31 cellular contexts compared by ENCODE assay signal in genomic region chr11:124233376-124233775, GRCh38. TPM values are rescaled to one million over a fixed set of nuclear protein-coding genes. Genes with fewer than 3 reads are reported as not detected.
"Had no signal": no experiment of that assay in that cellular context is flagged by ENCODE, and none has a peak within 500 bp of the region (broad histone marks: within the 10 kb centered on the region; RNA-seq: fewer than 3 reads in every experiment).

No MANE protein-coding gene starts in this region.

- DNase-seq: activated CD4-positive, alpha-beta memory T cell treated with anti-CD3 and anti-CD28 coated beads, Interleukin-2, amount 10 ng/mL, durations not matched to agents 7 days and 5 days; activated CD4-positive, alpha-beta T cell treated with anti-CD3 and anti-CD28 coated beads for 1 hour; activated CD4-positive, alpha-beta T cell treated with anti-CD3 and anti-CD28 coated beads, Interleukin-2, amount 10 ng/mL, durations not matched to agents 7 days and 5 days; activated CD8-positive, alpha-beta memory T cell treated with anti-CD3 and anti-CD28 coated beads, Interleukin-2, amount 50 U/mL, for 48 hours; activated gamma-delta T cell; activated naive CD4-positive, alpha-beta T cell treated with anti-CD3 and anti-CD28 coated beads, Interleukin-2, amount 10 ng/mL, durations not matched to agents 7 days and 5 days; activated naive CD8-positive, alpha-beta T cell treated with anti-CD3 and anti-CD28 coated beads, Interleukin-2, amount 10 ng/mL, durations not matched to agents 7 days and 5 days; activated T-cell treated with anti-CD3 and anti-CD28 coated beads, Interleukin-2, amount 50 U/mL, for 24 hours; foreskin fibroblast; head of caudate nucleus; hippocampal formation; kidney; left colon; naive B cell; nephron progenitor cell; right lobe of liver; stimulated activated CD4-positive, alpha-beta T cell treated with anti-CD3 and anti-CD28 coated beads, Interleukin-2, amount 100 ng/mL, for 48 hours; upper lobe of left lung had no signal

- H3K4me3 ChIP-seq: ascending aorta, right lobe of liver, thoracic aorta, upper lobe of left lung, vagina had no signal

- ATAC-seq: esophagus mucosa, left colon, WTC11 had no signal

- H3K27ac ChIP-seq: ascending aorta, neutrophil, right lobe of liver, thoracic aorta, upper lobe of left lung, vagina had no signal

- H3K9me3 ChIP-seq: ascending aorta, neutrophil, right lobe of liver, thoracic aorta, upper lobe of left lung, vagina had no signal

- H3K27me3 ChIP-seq: ascending aorta, neutrophil, upper lobe of left lung, vagina had no signal

- H3K4me1 ChIP-seq: ascending aorta, right lobe of liver, upper lobe of left lung, vagina had no signal

RNA-seq across cellular contexts. Expression of gene OR8G1, which starts 7.5 kb away (rescaled TPM):
- total RNA-seq: activated CD4-positive, alpha-beta memory T cell treated with anti-CD3 and anti-CD28 coated beads, Interleukin-2, amount 10 ng/mL, durations not matched to agents 7 days and 5 days; activated CD4-positive, alpha-beta T cell treated with anti-CD3 and anti-CD28 coated beads, Interleukin-2, amount 10 ng/mL, durations not matched to agents 7 days and 5 days; activated naive CD8-positive, alpha-beta T cell treated with anti-CD3 and anti-CD28 coated beads, Interleukin-2, amount 10 ng/mL, durations not matched to agents 7 days and 5 days; ascending aorta; cardiac septum; endothelial cell of umbilical vein; esophagus mucosa; kidney; left colon; liver; mesothelial cell of epicardium; osteocyte; posterior vena cava; right lobe of liver; subcutaneous adipose tissue; thoracic aorta; upper lobe of left lung; vagina; WTC11 had no signal
- polyA plus RNA-seq: endothelial cell of umbilical vein, liver had no signal

RNA-seq across cellular contexts. Expression of gene OR8G5, which starts 22.8 kb away (rescaled TPM):
- total RNA-seq: activated CD4-positive, alpha-beta memory T cell treated with anti-CD3 and anti-CD28 coated beads, Interleukin-2, amount 10 ng/mL, durations not matched to agents 7 days and 5 days; activated CD4-positive, alpha-beta T cell treated with anti-CD3 and anti-CD28 coated beads, Interleukin-2, amount 10 ng/mL, durations not matched to agents 7 days and 5 days; activated naive CD8-positive, alpha-beta T cell treated with anti-CD3 and anti-CD28 coated beads, Interleukin-2, amount 10 ng/mL, durations not matched to agents 7 days and 5 days; ascending aorta; cardiac septum; endothelial cell of umbilical vein; esophagus mucosa; kidney; left colon; liver; mesothelial cell of epicardium; osteocyte; posterior vena cava; right lobe of liver; thoracic aorta; vagina; WTC11 had no signal
- polyA plus RNA-seq: endothelial cell of umbilical vein, liver had no signal

RNA-seq across cellular contexts. Expression of gene OR10D3, which starts 50.2 kb away (rescaled TPM):
- total RNA-seq: activated CD4-positive, alpha-beta memory T cell treated with anti-CD3 and anti-CD28 coated beads, Interleukin-2, amount 10 ng/mL, durations not matched to agents 7 days and 5 days; activated CD4-positive, alpha-beta T cell treated with anti-CD3 and anti-CD28 coated beads, Interleukin-2, amount 10 ng/mL, durations not matched to agents 7 days and 5 days; activated naive CD8-positive, alpha-beta T cell treated with anti-CD3 and anti-CD28 coated beads, Interleukin-2, amount 10 ng/mL, durations not matched to agents 7 days and 5 days; ascending aorta; cardiac septum; endothelial cell of umbilical vein; esophagus mucosa; kidney; left colon; liver; mesothelial cell of epicardium; osteocyte; posterior vena cava; right lobe of liver; subcutaneous adipose tissue; thoracic aorta; upper lobe of left lung; vagina; WTC11 had no signal
- polyA plus RNA-seq: endothelial cell of umbilical vein, liver had no signal
